1 cellular context compared by ENCODE assay signal in genomic region chr1:247113094-247113497, GRCh38.
TF ChIP-seq lines count a peak whose summit lies in the region.

No MANE protein-coding gene starts in this region.

TF ChIP-seq in HepG2, 621 proteins besides CTCF, POLR2A, EP300 and RAD21 (continued from another document and continues in another):
- TF ChIP-seq, protein P1, sequence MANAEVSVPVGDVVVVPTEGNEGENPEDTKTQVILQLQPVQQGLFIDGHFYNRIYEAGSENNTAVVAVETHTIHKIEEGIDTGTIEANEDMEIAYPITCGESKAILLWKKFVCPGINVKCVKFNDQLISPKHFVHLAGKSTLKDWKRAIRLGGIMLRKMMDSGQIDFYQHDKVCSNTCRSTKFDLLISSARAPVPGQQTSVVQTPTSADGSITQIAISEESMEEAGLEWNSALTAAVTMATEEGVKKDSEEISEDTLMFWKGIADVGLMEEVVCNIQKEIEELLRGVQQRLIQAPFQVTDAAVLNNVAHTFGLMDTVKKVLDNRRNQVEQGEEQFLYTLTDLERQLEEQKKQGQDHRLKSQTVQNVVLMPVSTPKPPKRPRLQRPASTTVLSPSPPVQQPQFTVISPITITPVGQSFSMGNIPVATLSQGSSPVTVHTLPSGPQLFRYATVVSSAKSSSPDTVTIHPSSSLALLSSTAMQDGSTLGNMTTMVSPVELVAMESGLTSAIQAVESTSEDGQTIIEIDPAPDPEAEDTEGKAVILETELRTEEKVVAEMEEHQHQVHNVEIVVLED (CRISPR knock-in tag; IDR thresholded peaks at IDR 0.05; ENCODE audit: borderline replicate concordance), result no peak
- TF ChIP-seq DNMT3B (CRISPR knock-in tag; conservative IDR thresholded peaks at IDR 0.05) (no peak), MXI1 (IDR thresholded peaks at IDR 0.05; ENCODE audit: borderline replicate concordance, low read depth, low read length) (peak; percentile 42; the same call in 1 of the 3 replicates), ZNF343 (CRISPR knock-in tag; IDR thresholded peaks at IDR 0.05) (no peak), KLF16 (CRISPR knock-in tag; IDR thresholded peaks at IDR 0.05) (peak in 1 of 2 experiments; percentile 37; a peak in 1 of 4 replicates), ZNF678 (CRISPR knock-in tag; IDR thresholded peaks at IDR 0.05) (no peak), CENPX (CRISPR knock-in tag; IDR thresholded peaks at IDR 0.05) (no peak), SSRP1 (CRISPR knock-in tag; IDR thresholded peaks at IDR 0.05) (no peak), ZNF878 (CRISPR knock-in tag; IDR thresholded peaks at IDR 0.05) (no peak), SATB2 (CRISPR knock-in tag; IDR thresholded peaks at IDR 0.05) (no peak), WIZ (CRISPR knock-in tag; IDR thresholded peaks at IDR 0.05) (no peak), CENPT (CRISPR knock-in tag; IDR thresholded peaks at IDR 0.05; ENCODE audit: low read depth) (no peak), ETV5 (CRISPR knock-in tag; IDR thresholded peaks at IDR 0.05; ENCODE audit: borderline replicate concordance) (peak; percentile 89), EED (CRISPR knock-in tag; IDR thresholded peaks at IDR 0.05) (no peak), ZMYM2 (CRISPR knock-in tag; IDR thresholded peaks at IDR 0.05) (no peak), HNRNPH1 (optimal IDR thresholded peaks at IDR 0.05; ENCODE audit: low read depth, low read length) (no peak), CEBPB (IDR thresholded peaks at IDR 0.05; ENCODE audit: borderline replicate concordance, low read depth, low read length) (no peak), ZNF703 (CRISPR knock-in tag; IDR thresholded peaks at IDR 0.05; ENCODE audit: borderline replicate concordance) (no peak), ZNF207 (IDR thresholded peaks at IDR 0.05; ENCODE audit: borderline replicate concordance) (no peak), AKAP8 (CRISPR knock-in tag; IDR thresholded peaks at IDR 0.05) (no peak), MTA3 (CRISPR knock-in tag; IDR thresholded peaks at IDR 0.05) (no peak), DMAP1 (CRISPR knock-in tag; IDR thresholded peaks at IDR 0.05) (no peak), ZNF773 (CRISPR knock-in tag; IDR thresholded peaks at IDR 0.05; ENCODE audit: borderline replicate concordance) (no peak), MIER2 (CRISPR knock-in tag; IDR thresholded peaks at IDR 0.05) (no peak), YEATS4 (CRISPR knock-in tag; IDR thresholded peaks at IDR 0.05; ENCODE audit: borderline replicate concordance) (no peak; the same call in 1 of the 2 replicates), ZNF563 (CRISPR knock-in tag; IDR thresholded peaks at IDR 0.05) (no peak), NR2F2 (IDR thresholded peaks at IDR 0.05; ENCODE audit: borderline replicate concordance, low read depth) (no peak), NAIF1 (CRISPR knock-in tag; IDR thresholded peaks at IDR 0.05; ENCODE audit: borderline replicate concordance) (no peak), ZNF224 (CRISPR knock-in tag; IDR thresholded peaks at IDR 0.05) (no peak), ZNF3 (CRISPR knock-in tag; IDR thresholded peaks at IDR 0.05) (no peak), ZNF841 (CRISPR knock-in tag; IDR thresholded peaks at IDR 0.05; ENCODE audit: borderline replicate concordance) (no peak), ZNF460 (CRISPR knock-in tag; IDR thresholded peaks at IDR 0.05; ENCODE audit: borderline replicate concordance) (no peak), SRSF9 (IDR thresholded peaks at IDR 0.05; ENCODE audit: borderline replicate concordance, insufficient read depth, low read depth, low read length, poor library complexity, severe bottlenecking) (no peak), ZNF891 (CRISPR knock-in tag; IDR thresholded peaks at IDR 0.05) (peak; percentile 29; the same call in 1 of the 2 replicates), ATF4 (CRISPR knock-in tag; IDR thresholded peaks at IDR 0.05) (no peak), ZNF160 (CRISPR knock-in tag; IDR thresholded peaks at IDR 0.05) (no peak), NR1H2 (CRISPR knock-in tag; IDR thresholded peaks at IDR 0.05; ENCODE audit: borderline replicate concordance, low read depth) (no peak), BORCS8-MEF2B (CRISPR knock-in tag; IDR thresholded peaks at IDR 0.05) (no peak), RFXANK (CRISPR knock-in tag; IDR thresholded peaks at IDR 0.05) (no peak)
- TF ChIP-seq, protein P2, sequence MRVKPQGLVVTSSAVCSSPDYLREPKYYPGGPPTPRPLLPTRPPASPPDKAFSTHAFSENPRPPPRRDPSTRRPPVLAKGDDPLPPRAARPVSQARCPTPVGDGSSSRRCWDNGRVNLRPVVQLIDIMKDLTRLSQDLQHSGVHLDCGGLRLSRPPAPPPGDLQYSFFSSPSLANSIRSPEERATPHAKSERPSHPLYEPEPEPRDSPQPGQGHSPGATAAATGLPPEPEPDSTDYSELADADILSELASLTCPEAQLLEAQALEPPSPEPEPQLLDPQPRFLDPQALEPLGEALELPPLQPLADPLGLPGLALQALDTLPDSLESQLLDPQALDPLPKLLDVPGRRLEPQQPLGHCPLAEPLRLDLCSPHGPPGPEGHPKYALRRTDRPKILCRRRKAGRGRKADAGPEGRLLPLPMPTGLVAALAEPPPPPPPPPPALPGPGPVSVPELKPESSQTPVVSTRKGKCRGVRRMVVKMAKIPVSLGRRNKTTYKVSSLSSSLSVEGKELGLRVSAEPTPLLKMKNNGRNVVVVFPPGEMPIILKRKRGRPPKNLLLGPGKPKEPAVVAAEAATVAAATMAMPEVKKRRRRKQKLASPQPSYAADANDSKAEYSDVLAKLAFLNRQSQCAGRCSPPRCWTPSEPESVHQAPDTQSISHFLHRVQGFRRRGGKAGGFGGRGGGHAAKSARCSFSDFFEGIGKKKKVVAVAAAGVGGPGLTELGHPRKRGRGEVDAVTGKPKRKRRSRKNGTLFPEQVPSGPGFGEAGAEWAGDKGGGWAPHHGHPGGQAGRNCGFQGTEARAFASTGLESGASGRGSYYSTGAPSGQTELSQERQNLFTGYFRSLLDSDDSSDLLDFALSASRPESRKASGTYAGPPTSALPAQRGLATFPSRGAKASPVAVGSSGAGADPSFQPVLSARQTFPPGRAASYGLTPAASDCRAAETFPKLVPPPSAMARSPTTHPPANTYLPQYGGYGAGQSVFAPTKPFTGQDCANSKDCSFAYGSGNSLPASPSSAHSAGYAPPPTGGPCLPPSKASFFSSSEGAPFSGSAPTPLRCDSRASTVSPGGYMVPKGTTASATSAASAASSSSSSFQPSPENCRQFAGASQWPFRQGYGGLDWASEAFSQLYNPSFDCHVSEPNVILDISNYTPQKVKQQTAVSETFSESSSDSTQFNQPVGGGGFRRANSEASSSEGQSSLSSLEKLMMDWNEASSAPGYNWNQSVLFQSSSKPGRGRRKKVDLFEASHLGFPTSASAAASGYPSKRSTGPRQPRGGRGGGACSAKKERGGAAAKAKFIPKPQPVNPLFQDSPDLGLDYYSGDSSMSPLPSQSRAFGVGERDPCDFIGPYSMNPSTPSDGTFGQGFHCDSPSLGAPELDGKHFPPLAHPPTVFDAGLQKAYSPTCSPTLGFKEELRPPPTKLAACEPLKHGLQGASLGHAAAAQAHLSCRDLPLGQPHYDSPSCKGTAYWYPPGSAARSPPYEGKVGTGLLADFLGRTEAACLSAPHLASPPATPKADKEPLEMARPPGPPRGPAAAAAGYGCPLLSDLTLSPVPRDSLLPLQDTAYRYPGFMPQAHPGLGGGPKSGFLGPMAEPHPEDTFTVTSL (CRISPR knock-in tag; IDR thresholded peaks at IDR 0.05; ENCODE audit: borderline replicate concordance), result no peak
- TF ChIP-seq, protein P3, sequence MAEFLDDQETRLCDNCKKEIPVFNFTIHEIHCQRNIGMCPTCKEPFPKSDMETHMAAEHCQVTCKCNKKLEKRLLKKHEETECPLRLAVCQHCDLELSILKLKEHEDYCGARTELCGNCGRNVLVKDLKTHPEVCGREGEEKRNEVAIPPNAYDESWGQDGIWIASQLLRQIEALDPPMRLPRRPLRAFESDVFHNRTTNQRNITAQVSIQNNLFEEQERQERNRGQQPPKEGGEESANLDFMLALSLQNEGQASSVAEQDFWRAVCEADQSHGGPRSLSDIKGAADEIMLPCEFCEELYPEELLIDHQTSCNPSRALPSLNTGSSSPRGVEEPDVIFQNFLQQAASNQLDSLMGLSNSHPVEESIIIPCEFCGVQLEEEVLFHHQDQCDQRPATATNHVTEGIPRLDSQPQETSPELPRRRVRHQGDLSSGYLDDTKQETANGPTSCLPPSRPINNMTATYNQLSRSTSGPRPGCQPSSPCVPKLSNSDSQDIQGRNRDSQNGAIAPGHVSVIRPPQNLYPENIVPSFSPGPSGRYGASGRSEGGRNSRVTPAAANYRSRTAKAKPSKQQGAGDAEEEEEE (CRISPR knock-in tag; IDR thresholded peaks at IDR 0.05; ENCODE audit: borderline replicate concordance), result no peak
- TF ChIP-seq, protein P4, sequence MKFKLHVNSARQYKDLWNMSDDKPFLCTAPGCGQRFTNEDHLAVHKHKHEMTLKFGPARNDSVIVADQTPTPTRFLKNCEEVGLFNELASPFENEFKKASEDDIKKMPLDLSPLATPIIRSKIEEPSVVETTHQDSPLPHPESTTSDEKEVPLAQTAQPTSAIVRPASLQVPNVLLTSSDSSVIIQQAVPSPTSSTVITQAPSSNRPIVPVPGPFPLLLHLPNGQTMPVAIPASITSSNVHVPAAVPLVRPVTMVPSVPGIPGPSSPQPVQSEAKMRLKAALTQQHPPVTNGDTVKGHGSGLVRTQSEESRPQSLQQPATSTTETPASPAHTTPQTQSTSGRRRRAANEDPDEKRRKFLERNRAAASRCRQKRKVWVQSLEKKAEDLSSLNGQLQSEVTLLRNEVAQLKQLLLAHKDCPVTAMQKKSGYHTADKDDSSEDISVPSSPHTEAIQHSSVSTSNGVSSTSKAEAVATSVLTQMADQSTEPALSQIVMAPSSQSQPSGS (CRISPR knock-in tag; IDR thresholded peaks at IDR 0.05), result peak; percentile 47; the same call in 1 of the 2 replicates
- TF ChIP-seq, protein P5, sequence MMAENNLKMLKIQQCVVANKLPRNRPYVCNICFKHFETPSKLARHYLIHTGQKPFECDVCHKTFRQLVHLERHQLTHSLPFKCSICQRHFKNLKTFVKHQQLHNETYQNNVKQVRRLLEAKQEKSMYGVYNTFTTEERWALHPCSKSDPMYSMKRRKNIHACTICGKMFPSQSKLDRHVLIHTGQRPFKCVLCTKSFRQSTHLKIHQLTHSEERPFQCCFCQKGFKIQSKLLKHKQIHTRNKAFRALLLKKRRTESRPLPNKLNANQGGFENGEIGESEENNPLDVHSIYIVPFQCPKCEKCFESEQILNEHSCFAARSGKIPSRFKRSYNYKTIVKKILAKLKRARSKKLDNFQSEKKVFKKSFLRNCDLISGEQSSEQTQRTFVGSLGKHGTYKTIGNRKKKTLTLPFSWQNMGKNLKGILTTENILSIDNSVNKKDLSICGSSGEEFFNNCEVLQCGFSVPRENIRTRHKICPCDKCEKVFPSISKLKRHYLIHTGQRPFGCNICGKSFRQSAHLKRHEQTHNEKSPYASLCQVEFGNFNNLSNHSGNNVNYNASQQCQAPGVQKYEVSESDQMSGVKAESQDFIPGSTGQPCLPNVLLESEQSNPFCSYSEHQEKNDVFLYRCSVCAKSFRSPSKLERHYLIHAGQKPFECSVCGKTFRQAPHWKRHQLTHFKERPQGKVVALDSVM (CRISPR knock-in tag; IDR thresholded peaks at IDR 0.05), result no peak
- TF ChIP-seq, protein P6, sequence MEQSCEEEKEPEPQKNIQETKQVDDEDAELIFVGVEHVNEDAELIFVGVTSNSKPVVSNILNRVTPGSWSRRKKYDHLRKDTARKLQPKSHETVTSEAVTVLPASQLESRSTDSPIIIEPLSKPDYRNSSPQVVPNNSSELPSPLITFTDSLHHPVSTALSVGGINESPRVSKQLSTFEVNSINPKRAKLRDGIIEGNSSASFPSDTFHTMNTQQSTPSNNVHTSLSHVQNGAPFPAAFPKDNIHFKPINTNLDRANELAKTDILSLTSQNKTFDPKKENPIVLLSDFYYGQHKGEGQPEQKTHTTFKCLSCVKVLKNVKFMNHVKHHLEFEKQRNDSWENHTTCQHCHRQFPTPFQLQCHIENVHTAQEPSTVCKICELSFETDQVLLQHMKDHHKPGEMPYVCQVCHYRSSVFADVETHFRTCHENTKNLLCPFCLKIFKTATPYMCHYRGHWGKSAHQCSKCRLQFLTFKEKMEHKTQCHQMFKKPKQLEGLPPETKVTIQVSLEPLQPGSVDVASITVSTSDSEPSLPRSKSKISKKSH (CRISPR knock-in tag; IDR thresholded peaks at IDR 0.05; ENCODE audit: borderline replicate concordance), result no peak
- TF ChIP-seq, protein P7, sequence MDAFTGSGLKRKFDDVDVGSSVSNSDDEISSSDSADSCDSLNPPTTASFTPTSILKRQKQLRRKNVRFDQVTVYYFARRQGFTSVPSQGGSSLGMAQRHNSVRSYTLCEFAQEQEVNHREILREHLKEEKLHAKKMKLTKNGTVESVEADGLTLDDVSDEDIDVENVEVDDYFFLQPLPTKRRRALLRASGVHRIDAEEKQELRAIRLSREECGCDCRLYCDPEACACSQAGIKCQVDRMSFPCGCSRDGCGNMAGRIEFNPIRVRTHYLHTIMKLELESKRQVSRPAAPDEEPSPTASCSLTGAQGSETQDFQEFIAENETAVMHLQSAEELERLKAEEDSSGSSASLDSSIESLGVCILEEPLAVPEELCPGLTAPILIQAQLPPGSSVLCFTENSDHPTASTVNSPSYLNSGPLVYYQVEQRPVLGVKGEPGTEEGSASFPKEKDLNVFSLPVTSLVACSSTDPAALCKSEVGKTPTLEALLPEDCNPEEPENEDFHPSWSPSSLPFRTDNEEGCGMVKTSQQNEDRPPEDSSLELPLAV (CRISPR knock-in tag; conservative IDR thresholded peaks at IDR 0.05; ENCODE audit: low read depth), result no peak
